In genomic region chr11:2380807-2381350, GRCh38 we compare ENCODE assay signal across 8 cellular contexts. TPM values are rescaled to one million over a fixed set of nuclear protein-coding genes. Genes with fewer than 3 reads are reported as not detected.
DNase-seq lines count a peak whose midpoint lies in the region; ATAC-seq and TF ChIP-seq lines count a peak whose summit lies in the region.

No MANE protein-coding gene starts in this region.

- no peak overlapping the region for H2AFZ ChIP-seq in OCI-LY7 (ENCODE audit: low read length)

- CTCF ChIA-PET in OCI-LY7 (lab: Charles Lee; ENCODE audit: unreplicated experiment): no interaction called here

- peak overlapping the region in 1 of 3 donors; percentile 66 for H3K27ac Mint-ChIP-seq in CD4-positive, CD25-positive, alpha-beta regulatory T cell
- H3K27ac Mint-ChIP-seq in osteocyte (ENCODE audit: unreplicated experiment): peak overlapping the region; percentile 34

- H4K20me1 ChIP-seq in OCI-LY7 (ENCODE audit: insufficient read depth, low read length): peaks cover 48% of the 10 kb centered on the region

- DNase-seq in CD4-positive, CD25-positive, alpha-beta regulatory T cell: no peak
- DNase-seq in OCI-LY7 (ENCODE audit: low spot score) (no peak), fibroblast of mammary gland (ENCODE audit: low read depth) (peak; percentile 47), osteocyte (ENCODE audit: extremely low spot score, unreplicated experiment) (no peak), HAP-1 (ENCODE audit: low spot score in 2 of 2) (no peak), RPMI8226 (no peak)

- H3K4me1 Mint-ChIP-seq in CD4-positive, CD25-positive, alpha-beta regulatory T cell: peaks cover 0 to 66% (median 30%) of the 10 kb centered on the region in 4 donors
- H3K4me1 Mint-ChIP-seq in osteocyte (ENCODE audit: unreplicated experiment): peaks cover 53% of the 10 kb centered on the region

- H3K79me2 ChIP-seq in OCI-LY7 (ENCODE audit: insufficient read depth, low read depth, low read length): peaks cover 69% of the 10 kb centered on the region

- no peak for ATAC-seq in CD4-positive, CD25-positive, alpha-beta regulatory T cell (ENCODE audit: low read depth in 2 of 2)
- ATAC-seq in GM21360 (IDR thresholded peaks at IDR 0.05; ENCODE audit: unreplicated experiment) (no peak), GM21390 (IDR thresholded peaks at IDR 0.05; ENCODE audit: unreplicated experiment) (no peak)

- no peaks in the 10 kb centered on the region for H3K27me3 Mint-ChIP-seq in CD4-positive, CD25-positive, alpha-beta regulatory T cell
- no peaks in the 10 kb centered on the region for H3K27me3 Mint-ChIP-seq in osteocyte (ENCODE audit: unreplicated experiment)

- no peaks in the 10 kb centered on the region for H3K27me3 ChIP-seq in CD4-positive, CD25-positive, alpha-beta regulatory T cell (ENCODE audit: control insufficient read depth, insufficient read depth, low read length)
- no peaks in the 10 kb centered on the region for H3K27me3 ChIP-seq in HAP-1 (ENCODE audit: low read depth)

- H3K4me3 Mint-ChIP-seq in CD4-positive, CD25-positive, alpha-beta regulatory T cell: peak overlapping the region; percentile 19 to 65 (median 56)
- H3K4me3 Mint-ChIP-seq in osteocyte (ENCODE audit: unreplicated experiment): no peak overlapping the region

- POLR2A ChIA-PET in OCI-LY7 (lab: Charles Lee): no interaction called here

- H3K27ac ChIP-seq in CD4-positive, CD25-positive, alpha-beta regulatory T cell (ENCODE audit: insufficient read depth, low read length, poor library complexity, severe bottlenecking): no peak overlapping the region
- H3K27ac ChIP-seq in OCI-LY7 (ENCODE audit: low read depth, low read length, poor library complexity, severe bottlenecking): peak overlapping the region; percentile 89

- no peaks in the 10 kb centered on the region for H3K36me3 Mint-ChIP-seq in CD4-positive, CD25-positive, alpha-beta regulatory T cell
- H3K36me3 Mint-ChIP-seq in osteocyte (ENCODE audit: unreplicated experiment): no peaks in the 10 kb centered on the region

- intact Hi-C loops in OCI-LY7 (cut with micrococcal nuclease; ENCODE audit: unreplicated experiment): loop anchor here (5.0 kb wide), 1 partner anchor 859 kb away; no protein-coding TSS in a partner anchor

- no peak overlapping the region for H3K4me3 ChIP-seq in CD4-positive, CD25-positive, alpha-beta regulatory T cell (ENCODE audit: low read depth, low read length)
- H3K4me3 ChIP-seq in OCI-LY7 (ENCODE audit: low read depth, low read length, poor library complexity, severe bottlenecking): peak overlapping the region; percentile 99
- H3K4me3 ChIP-seq in fibroblast of mammary gland (ENCODE audit: control insufficient read depth, low read depth, low read length): no peak overlapping the region
- H3K4me3 ChIP-seq in HAP-1: no peak overlapping the region

- peaks cover 55% of the 10 kb centered on the region for H3K4me1 ChIP-seq in CD4-positive, CD25-positive, alpha-beta regulatory T cell (ENCODE audit: control insufficient read depth, insufficient read depth, low read length, poor library complexity, severe bottlenecking)
- H3K4me1 ChIP-seq in OCI-LY7 (ENCODE audit: insufficient read depth, low read length, poor library complexity, severe bottlenecking) (peaks cover 61% of the 10 kb centered on the region), HAP-1 (no peaks in the 10 kb centered on the region)

- in situ Hi-C loops in HAP-1 (cut with MboI; ENCODE audit: low sequenced_read_pairs): no loop called here

- no TSS peak for BruUV-seq in OCI-LY7 (replicated peaks; lab: Mats Ljungman, UMichigan)

- H3K36me3 ChIP-seq in CD4-positive, CD25-positive, alpha-beta regulatory T cell (ENCODE audit: control insufficient read depth, insufficient read depth, low read length): no peaks in the 10 kb centered on the region
- peaks cover 45% of the 10 kb centered on the region for H3K36me3 ChIP-seq in OCI-LY7 (ENCODE audit: insufficient read depth, low read length)
- peaks cover 3% of the 10 kb centered on the region; the same call in 1 of the 2 replicates for H3K36me3 ChIP-seq in HAP-1 (replicated peaks)

- no peaks in the 10 kb centered on the region for H3K9me3 ChIP-seq in CD4-positive, CD25-positive, alpha-beta regulatory T cell (ENCODE audit: control insufficient read depth in 2 of 2, low read length in 2 of 2)
- H3K9me3 ChIP-seq in OCI-LY7 (ENCODE audit: low read length) (no peaks in the 10 kb centered on the region), HAP-1 (no peaks in the 10 kb centered on the region)

- TF ChIP-seq CTCF in OCI-LY7 (conservative IDR thresholded peaks at IDR 0.05; ENCODE audit: low read length) (no peak), fibroblast of mammary gland (conservative IDR thresholded peaks at IDR 0.05; ENCODE audit: control insufficient read depth, insufficient read depth, low read depth, low read length) (no peak), osteocyte (IDR thresholded peaks at IDR 0.05) (no peak)

- no peaks in the 10 kb centered on the region for H3K9me3 Mint-ChIP-seq in CD4-positive, CD25-positive, alpha-beta regulatory T cell
- H3K9me3 Mint-ChIP-seq in osteocyte (ENCODE audit: unreplicated experiment): no peaks in the 10 kb centered on the region

- H3K4me2 ChIP-seq in OCI-LY7 (ENCODE audit: low read length): peak overlapping the region; percentile 90

- no peaks in the 10 kb centered on the region for H3K9me2 ChIP-seq in OCI-LY7 (ENCODE audit: insufficient read depth, low read length)

RNA-seq across cellular contexts. Expression of gene CD81, which starts 3.8 kb away (rescaled TPM):
- 156 TPM for total RNA-seq in CD4-positive, CD25-positive, alpha-beta regulatory T cell
- polyA plus RNA-seq in CD4-positive, CD25-positive, alpha-beta regulatory T cell: 10 to 100 TPM; 13.2 to 35.4 (median 16.2) TPM
- total RNA-seq in OCI-LY7 (2014; rRNA removed; shearing (Covaris generic)): 233 and 290 TPM in 2 replicates
- 343 and 404 TPM in 2 replicates for total RNA-seq in OCI-LY7 (2022)
- total RNA-seq in osteocyte: 652 and 682 TPM in 2 replicates

RNA-seq across cellular contexts. Expression of gene TSSC4, which starts 19.7 kb away (rescaled TPM):
- 59.6 TPM for total RNA-seq in CD4-positive, CD25-positive, alpha-beta regulatory T cell
- polyA plus RNA-seq in CD4-positive, CD25-positive, alpha-beta regulatory T cell: 10 to 100 TPM; 68.5 to 97.4 (median 76.9) TPM
- total RNA-seq in OCI-LY7 (2014; rRNA removed; shearing (Covaris generic)): 40.4 and 43.5 TPM in 2 replicates
- 41.3 and 50.9 TPM in 2 replicates for total RNA-seq in OCI-LY7 (2022)
- total RNA-seq in osteocyte: 50.6 and 54.5 TPM in 2 replicates
